ENCODE assay signal across 1 cellular context in the genomic region with DNA sequence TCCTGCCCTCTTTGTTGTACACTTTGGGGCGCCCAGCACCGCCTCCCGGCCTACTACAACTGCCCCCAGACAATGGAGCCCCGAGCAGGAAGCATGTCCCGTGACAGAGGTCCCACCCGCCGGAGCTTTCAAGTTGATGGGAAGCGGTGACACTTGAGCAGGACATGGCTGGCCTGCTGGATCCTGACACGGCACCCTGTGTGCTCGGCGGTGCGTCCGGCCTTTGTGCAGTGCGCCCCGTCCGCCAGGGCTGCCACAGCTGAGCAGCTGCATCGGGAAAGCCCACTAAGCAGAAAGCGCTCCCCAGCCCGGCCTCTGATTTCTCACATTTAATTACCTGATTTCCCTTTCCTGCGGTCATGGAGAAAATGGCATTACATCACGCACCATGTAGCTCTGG.
TF ChIP-seq lines count a peak whose summit lies in the region.

No MANE protein-coding gene starts in this region.

TF ChIP-seq in GM23338, 12 proteins besides CTCF, POLR2A, EP300 and RAD21 (continued from another document):
- TF ChIP-seq POLR2AphosphoS5 (IDR thresholded peaks at IDR 0.05; ENCODE audit: low read depth) (no peak), ZNF331 (CRISPR knock-in tag; IDR thresholded peaks at IDR 0.05; ENCODE audit: low read depth) (no peak), JUNB (IDR thresholded peaks at IDR 0.05; ENCODE audit: unreplicated experiment) (no peak), CREB1 (CRISPR knock-in tag; IDR thresholded peaks at IDR 0.05; ENCODE audit: low read depth) (no peak), NANOG (IDR thresholded peaks at IDR 0.05; ENCODE audit: borderline replicate concordance) (no peak), EZH2phosphoT487 (IDR thresholded peaks at IDR 0.05; ENCODE audit: unreplicated experiment) (no peak), REST (IDR thresholded peaks at IDR 0.05; ENCODE audit: unreplicated experiment) (no peak), ZNF114 (CRISPR knock-in tag; IDR thresholded peaks at IDR 0.05) (no peak), STAT1 (IDR thresholded peaks at IDR 0.05; ENCODE audit: unreplicated experiment) (no peak)
- TF ChIP-seq, protein P1, sequence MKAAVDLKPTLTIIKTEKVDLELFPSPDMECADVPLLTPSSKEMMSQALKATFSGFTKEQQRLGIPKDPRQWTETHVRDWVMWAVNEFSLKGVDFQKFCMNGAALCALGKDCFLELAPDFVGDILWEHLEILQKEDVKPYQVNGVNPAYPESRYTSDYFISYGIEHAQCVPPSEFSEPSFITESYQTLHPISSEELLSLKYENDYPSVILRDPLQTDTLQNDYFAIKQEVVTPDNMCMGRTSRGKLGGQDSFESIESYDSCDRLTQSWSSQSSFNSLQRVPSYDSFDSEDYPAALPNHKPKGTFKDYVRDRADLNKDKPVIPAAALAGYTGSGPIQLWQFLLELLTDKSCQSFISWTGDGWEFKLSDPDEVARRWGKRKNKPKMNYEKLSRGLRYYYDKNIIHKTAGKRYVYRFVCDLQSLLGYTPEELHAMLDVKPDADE (IDR thresholded peaks at IDR 0.05) = no peak
